In genomic region chr10:42969909-42970308, GRCh38 we compare ENCODE assay signal across 25 cellular contexts.
"Had no signal": no experiment of that assay in that cellular context is flagged by ENCODE, and none has a peak within 500 bp of the region (broad histone marks: within the 10 kb centered on the region; RNA-seq: fewer than 3 reads in every experiment).

No MANE protein-coding gene starts in this region.

- H3K4me3 Mint-ChIP-seq: activated CD4-positive, alpha-beta T cell treated with anti-CD3 and anti-CD28 coated beads, Interleukin-2, amount 10 ng/mL, durations not matched to agents 7 days and 5 days; activated naive CD8-positive, alpha-beta T cell treated with anti-CD3 and anti-CD28 coated beads, Interleukin-2, amount 10 ng/mL, durations not matched to agents 7 days and 5 days; endodermal cell; naive thymus-derived CD8-positive, alpha-beta T cell; stimulated activated memory B cell treated with anti-CD40 and anti-IgM and Interleukin-4, amounts not matched to agents 10 μg/mL and 1 μg/mL and 100 μg/mL, for 72 hours; T-cell; T-helper 2 cell treated with Interferon-gamma antibody and Interleukin-4, amounts not matched to agents 5 μg/mL and 100 μg/mL, for 36 hours had no signal

- DNase-seq: activated CD4-positive, alpha-beta T cell treated with anti-CD3 and anti-CD28 coated beads, Interleukin-2, amount 10 ng/mL, durations not matched to agents 7 days and 5 days; activated CD4-positive, CD25-positive, alpha-beta regulatory T cell treated with anti-CD3 and anti-CD28 coated beads, Interleukin-2, amount 50 U/mL, for 72 hours; activated naive CD4-positive, alpha-beta T cell; activated naive CD8-positive, alpha-beta T cell treated with anti-CD3 and anti-CD28 coated beads, Interleukin-2, amount 10 ng/mL, durations not matched to agents 7 days and 5 days; activated T-cell treated with anti-CD3 and anti-CD28 coated beads for 4 hours; amniotic stem cell; esophagus squamous epithelium; gastrocnemius medialis; mesendoderm; SJCRH30; stimulated activated CD4-positive, alpha-beta T cell treated with anti-CD3 and anti-CD28 coated beads, Interleukin-15, amount 100 ng/mL, for 24 hours had no signal

- H3K4me2 ChIP-seq: smooth muscle cell had no signal

- H3K4me1 Mint-ChIP-seq: activated CD4-positive, alpha-beta T cell treated with anti-CD3 and anti-CD28 coated beads, Interleukin-2, amount 10 ng/mL, durations not matched to agents 7 days and 5 days; activated naive CD8-positive, alpha-beta T cell treated with anti-CD3 and anti-CD28 coated beads, Interleukin-2, amount 10 ng/mL, durations not matched to agents 7 days and 5 days; naive thymus-derived CD8-positive, alpha-beta T cell; stimulated activated memory B cell treated with anti-CD40 and anti-IgM and Interleukin-4, amounts not matched to agents 10 μg/mL and 1 μg/mL and 100 μg/mL, for 72 hours; T-cell had no signal

- H3K27ac ChIP-seq: breast epithelium, coronary artery, esophagus squamous epithelium, gastrocnemius medialis, lower lobe of right lung, pancreas, SJCRH30, stomach, suprapubic skin, VCaP had no signal

- H3K9me3 Mint-ChIP-seq: activated CD4-positive, alpha-beta T cell treated with anti-CD3 and anti-CD28 coated beads, Interleukin-2, amount 10 ng/mL, durations not matched to agents 7 days and 5 days; activated naive CD8-positive, alpha-beta T cell treated with anti-CD3 and anti-CD28 coated beads, Interleukin-2, amount 10 ng/mL, durations not matched to agents 7 days and 5 days; endodermal cell; naive thymus-derived CD8-positive, alpha-beta T cell; T-cell; T-helper 2 cell treated with Interferon-gamma antibody and Interleukin-4, amounts not matched to agents 5 μg/mL and 100 μg/mL, for 36 hours had no signal

- H3K36me3 ChIP-seq: breast epithelium, esophagus squamous epithelium, gastrocnemius medialis, lower lobe of right lung, pancreas, SJCRH30, stomach, suprapubic skin had no signal

- ATAC-seq: gastrocnemius medialis; lower lobe of right lung; naive thymus-derived CD8-positive, alpha-beta T cell; pancreas; sciatic nerve; T-cell had no signal

- H3K4me3 ChIP-seq: breast epithelium, coronary artery, esophagus squamous epithelium, gastrocnemius medialis, lower lobe of right lung, pancreas, SJCRH30, smooth muscle cell, stomach, suprapubic skin had no signal

- H3K27ac Mint-ChIP-seq: activated CD4-positive, alpha-beta T cell treated with anti-CD3 and anti-CD28 coated beads, Interleukin-2, amount 10 ng/mL, durations not matched to agents 7 days and 5 days; activated naive CD8-positive, alpha-beta T cell treated with anti-CD3 and anti-CD28 coated beads, Interleukin-2, amount 10 ng/mL, durations not matched to agents 7 days and 5 days; endodermal cell; naive thymus-derived CD8-positive, alpha-beta T cell; stimulated activated memory B cell treated with anti-CD40 and anti-IgM and Interleukin-4, amounts not matched to agents 10 μg/mL and 1 μg/mL and 100 μg/mL, for 72 hours; T-cell; T-helper 2 cell treated with Interferon-gamma antibody and Interleukin-4, amounts not matched to agents 5 μg/mL and 100 μg/mL, for 36 hours had no signal

- H3K9me3 ChIP-seq: breast epithelium, esophagus squamous epithelium, gastrocnemius medialis, lower lobe of right lung, pancreas, SJCRH30, stomach, suprapubic skin had no signal

- H3K36me3 Mint-ChIP-seq: activated naive CD8-positive, alpha-beta T cell treated with anti-CD3 and anti-CD28 coated beads, Interleukin-2, amount 10 ng/mL, durations not matched to agents 7 days and 5 days; naive thymus-derived CD8-positive, alpha-beta T cell; stimulated activated memory B cell treated with anti-CD40 and anti-IgM and Interleukin-4, amounts not matched to agents 10 μg/mL and 1 μg/mL and 100 μg/mL, for 72 hours; T-cell had no signal

- H3K4me1 ChIP-seq: breast epithelium, esophagus squamous epithelium, gastrocnemius medialis, lower lobe of right lung, pancreas, SJCRH30, stomach, suprapubic skin had no signal

- H3K27me3 ChIP-seq: breast epithelium, gastrocnemius medialis, pancreas, SJCRH30, suprapubic skin had no signal
